In the genomic region with DNA sequence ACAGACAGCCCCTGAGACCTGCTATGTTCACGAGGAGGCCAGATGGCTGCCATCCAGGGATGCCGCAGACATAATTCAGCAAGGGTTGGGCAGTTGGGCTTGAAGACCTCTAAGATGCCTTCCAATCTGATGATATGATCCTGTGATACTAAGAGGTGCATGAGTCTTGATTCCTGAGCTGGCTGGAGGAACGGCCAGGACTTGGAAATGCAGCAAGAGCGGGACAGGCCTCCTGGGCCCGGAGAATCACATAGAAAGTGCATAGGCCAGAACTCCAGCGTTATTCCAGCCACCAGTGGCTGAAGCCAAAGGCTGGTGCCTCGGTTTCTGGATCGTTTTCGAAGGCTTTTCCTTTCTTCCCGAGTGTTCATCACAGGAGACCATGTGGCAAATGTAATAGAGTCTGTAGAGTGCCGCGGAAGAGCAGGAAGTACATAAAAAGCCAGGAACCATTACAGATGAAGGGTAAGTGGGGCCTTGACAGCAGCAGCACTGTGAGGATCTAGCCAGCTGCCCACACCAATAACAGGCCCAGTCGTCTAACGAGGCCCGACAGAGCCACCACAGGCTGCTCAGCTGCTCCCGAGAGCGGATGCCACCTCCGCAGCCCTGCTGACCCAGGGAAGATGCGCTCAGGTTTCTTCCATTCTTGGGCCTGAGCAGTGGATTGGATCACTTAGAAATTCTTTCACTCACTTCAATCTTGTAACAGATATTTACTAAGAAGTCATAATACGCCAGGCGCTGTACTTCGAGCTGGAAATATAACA, we compare ENCODE assay signal across 30 cellular contexts. TPM values are rescaled to one million over a fixed set of nuclear protein-coding genes. Genes with fewer than 3 reads are reported as not detected.
"Had no signal": no experiment of that assay in that cellular context is flagged by ENCODE, and none has a peak within 500 bp of the region (broad histone marks: within the 10 kb centered on the region; RNA-seq: fewer than 3 reads in every experiment).

No MANE protein-coding gene starts in this region.

- H3K27ac ChIP-seq: ascending aorta, hepatocyte, left lung, neutrophil, pancreas, SK-N-MC, thoracic aorta had no signal

- H3K9me3 Mint-ChIP-seq: activated CD4-positive, alpha-beta T cell treated with anti-CD3 and anti-CD28 coated beads, Interleukin-2, amount 10 ng/mL, durations not matched to agents 7 days and 5 days; activated T-cell treated with anti-CD3 and anti-CD28 coated beads, Interleukin-2, amount 50 U/mL, for 72 hours; immature natural killer cell; natural killer cell treated with Interleukin-12 subunit alpha and Interleukin-12 subunit beta and Interleukin-15 and Interleukin-18, amount 100 ng/mL, for 72 hours; stimulated activated memory B cell treated with anti-CD40 and anti-IgM and Interleukin-4, amounts not matched to agents 10 μg/mL and 1 μg/mL and 100 μg/mL, for 72 hours; type B pancreatic cell had no signal

- H3K27me3 Mint-ChIP-seq: natural killer cell treated with Interleukin-12 subunit alpha and Interleukin-12 subunit beta and Interleukin-15 and Interleukin-18, amount 100 ng/mL, for 72 hours had no signal

- H3K4me1 ChIP-seq: ascending aorta, left lung, pancreas had no signal

- ATAC-seq: activated CD4-positive, CD25-positive, alpha-beta regulatory T cell treated with anti-CD3 and anti-CD28 coated beads, Interleukin-2, amount 50 U/mL, for 24 hours; left lung; natural killer cell treated with Interleukin-12 subunit alpha and Interleukin-12 subunit beta and Interleukin-15 and Interleukin-18, amount 100 ng/mL, for 72 hours; pancreas; right cardiac atrium; stimulated activated memory B cell treated with anti-CD40 and anti-IgM and Interleukin-4, amounts not matched to agents 10 μg/mL and 1 μg/mL and 100 μg/mL, for 72 hours; T-helper 17 cell had no signal

- H3K27me3 ChIP-seq: ascending aorta, hepatocyte, left lung, pancreas had no signal

- H3K4me3 Mint-ChIP-seq: activated CD4-positive, alpha-beta T cell treated with anti-CD3 and anti-CD28 coated beads, Interleukin-2, amount 10 ng/mL, durations not matched to agents 7 days and 5 days; activated T-cell treated with anti-CD3 and anti-CD28 coated beads, Interleukin-2, amount 50 U/mL, for 72 hours; immature natural killer cell; natural killer cell treated with Interleukin-12 subunit alpha and Interleukin-12 subunit beta and Interleukin-15 and Interleukin-18, amount 100 ng/mL, for 72 hours; stimulated activated memory B cell treated with anti-CD40 and anti-IgM and Interleukin-4, amounts not matched to agents 10 μg/mL and 1 μg/mL and 100 μg/mL, for 72 hours; T-helper 17 cell; type B pancreatic cell had no signal

- H3K36me3 ChIP-seq: ascending aorta, left lung, neutrophil, pancreas, thoracic aorta had no signal

- DNase-seq: activated CD4-positive, alpha-beta T cell treated with anti-CD3 and anti-CD28 coated beads, Interleukin-2, amount 10 ng/mL, durations not matched to agents 7 days and 5 days; activated CD8-positive, alpha-beta memory T cell treated with anti-CD3 and anti-CD28 coated beads for 24 hours; activated CD8-positive, alpha-beta memory T cell treated with anti-CD3 and anti-CD28 coated beads, Interleukin-2, amount 50 U/mL, for 4 hours; activated gamma-delta T cell; activated naive CD4-positive, alpha-beta T cell treated with anti-CD3 and anti-CD28 coated beads, Interleukin-2, amount 50 U/mL, for 16 hours; activated T-cell treated with anti-CD3 and anti-CD28 coated beads, Interleukin-2, amount 50 U/mL, for 72 hours; central memory CD4-positive, alpha-beta T cell; dermis blood vessel endothelial cell; effector CD8-positive, alpha-beta T cell; erythroblast; foreskin melanocyte; immature natural killer cell; kidney glomerular epithelial cell; left lung; pancreas; right cardiac atrium; small intestine; stimulated activated CD4-positive, alpha-beta T cell treated with anti-CD3 and anti-CD28 coated beads, Interleukin-2, amount 100 ng/mL, for 24 hours; SW 1271; T-helper 17 cell had no signal

- H3K36me3 Mint-ChIP-seq: immature natural killer cell; natural killer cell treated with Interleukin-12 subunit alpha and Interleukin-12 subunit beta and Interleukin-15 and Interleukin-18, amount 100 ng/mL, for 72 hours; stimulated activated memory B cell treated with anti-CD40 and anti-IgM and Interleukin-4, amounts not matched to agents 10 μg/mL and 1 μg/mL and 100 μg/mL, for 72 hours; type B pancreatic cell had no signal

- H3K27ac Mint-ChIP-seq: activated CD4-positive, alpha-beta T cell treated with anti-CD3 and anti-CD28 coated beads, Interleukin-2, amount 10 ng/mL, durations not matched to agents 7 days and 5 days; activated T-cell treated with anti-CD3 and anti-CD28 coated beads, Interleukin-2, amount 50 U/mL, for 72 hours; immature natural killer cell; natural killer cell treated with Interleukin-12 subunit alpha and Interleukin-12 subunit beta and Interleukin-15 and Interleukin-18, amount 100 ng/mL, for 72 hours; stimulated activated memory B cell treated with anti-CD40 and anti-IgM and Interleukin-4, amounts not matched to agents 10 μg/mL and 1 μg/mL and 100 μg/mL, for 72 hours; T-helper 17 cell; type B pancreatic cell had no signal

- H3K4me1 Mint-ChIP-seq: stimulated activated memory B cell treated with anti-CD40 and anti-IgM and Interleukin-4, amounts not matched to agents 10 μg/mL and 1 μg/mL and 100 μg/mL, for 72 hours had no signal

- H3K9me3 ChIP-seq: ascending aorta, left lung, neutrophil, pancreas, thoracic aorta had no signal

- H3K79me2 ChIP-seq: hepatocyte had no signal

- H3K4me3 ChIP-seq: ascending aorta, hepatocyte, left lung, pancreas, SK-N-MC, thoracic aorta had no signal

- H2AFZ ChIP-seq: hepatocyte had no signal

- H3K4me2 ChIP-seq: hepatocyte had no signal

RNA-seq across cellular contexts. Expression of gene LHX4, which starts 14.0 kb away (rescaled TPM):
- total RNA-seq: activated CD4-positive, alpha-beta T cell treated with anti-CD3 and anti-CD28 coated beads, Interleukin-2, amount 10 ng/mL, durations not matched to agents 7 days and 5 days; activated T-cell treated with anti-CD3 and anti-CD28 coated beads, Interleukin-2, amount 50 U/mL, for 72 hours; ascending aorta; dermis blood vessel endothelial cell; lung microvascular endothelial cell; natural killer cell treated with Interleukin-12 subunit alpha and Interleukin-12 subunit beta and Interleukin-15 and Interleukin-18, amount 100 ng/mL, for 72 hours; right cardiac atrium; T-helper 17 cell; thoracic aorta had no signal
